In genomic region chr20:31842471-31843157, GRCh38 we compare ENCODE assay signal across 1 cellular context.
TF ChIP-seq lines count a peak whose summit lies in the region.

No MANE protein-coding gene starts in this region.

TF ChIP-seq in HepG2, 621 proteins besides CTCF, POLR2A, EP300 and RAD21:
- TF ChIP-seq ZNF704 (CRISPR knock-in tag; IDR thresholded peaks at IDR 0.05; ENCODE audit: borderline replicate concordance) (no peak), U2AF1 (optimal IDR thresholded peaks at IDR 0.05; ENCODE audit: low read depth, low read length) (no peak), NFYB (CRISPR knock-in tag; IDR thresholded peaks at IDR 0.05) (no peak), ZFP36 (IDR thresholded peaks at IDR 0.05; ENCODE audit: borderline replicate concordance, low read depth, low read length, partially characterized antibody) (no peak), ZNF274 (CRISPR knock-in tag; IDR thresholded peaks at IDR 0.05) (no peak)
